Comparison of ENCODE assay signal across 22 cellular contexts in the genomic region with DNA sequence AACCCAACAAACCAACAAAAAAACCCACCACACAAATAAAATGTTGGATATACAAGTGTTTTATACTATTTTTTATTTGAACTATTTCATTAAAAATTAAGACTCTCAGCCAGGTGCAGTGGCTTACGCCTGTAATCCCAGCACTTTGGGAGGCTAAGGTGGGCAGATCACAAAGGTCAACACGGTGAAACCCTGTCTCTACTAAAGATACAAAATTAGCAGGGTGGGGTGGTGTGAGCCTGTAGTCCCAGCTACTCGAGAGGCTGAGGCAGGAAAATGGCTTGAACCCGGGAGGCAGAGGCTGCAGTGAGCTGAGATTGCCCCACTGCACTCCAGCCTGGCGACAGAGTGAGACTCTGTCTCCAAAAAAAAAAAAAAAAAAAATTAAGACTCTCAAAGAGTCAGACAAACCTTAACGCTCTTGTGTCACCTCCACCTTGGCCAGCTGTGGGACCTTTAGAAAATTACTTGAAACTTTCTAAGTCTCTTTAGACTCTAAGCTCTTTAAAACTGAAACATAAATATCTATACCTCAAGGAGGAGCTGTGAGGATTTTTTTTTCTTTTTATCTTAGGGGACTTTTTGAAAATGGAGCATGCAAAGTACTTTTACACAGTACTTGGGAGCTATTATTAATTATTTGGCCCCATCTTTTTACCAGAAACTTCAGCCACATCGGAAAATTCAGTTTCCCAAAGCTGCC.
DNase-seq lines count a peak whose midpoint lies in the region; ATAC-seq and TF ChIP-seq lines count a peak whose summit lies in the region.
"Had no signal": no experiment of that assay in that cellular context is flagged by ENCODE, and none has a peak within 500 bp of the region (broad histone marks: within the 10 kb centered on the region; RNA-seq: fewer than 3 reads in every experiment).

No MANE protein-coding gene starts in this region.

- no peak overlapping the region for H2AFZ ChIP-seq in PC-3 (ENCODE audit: low read length)

- H3K4me3 Mint-ChIP-seq in stimulated activated naive CD8-positive, alpha-beta T cell treated with anti-CD3 and anti-CD28 coated beads, Interleukin-15, Interleukin-2, amounts not matched to agents 100 ng/mL and 50 ng/mL, for 24 hours = no peak overlapping the region
- H3K4me3 Mint-ChIP-seq in immature natural killer cell = peak overlapping the region in 3 of 5 donors; percentile 8 to 48 (median 20)
- H3K4me3 Mint-ChIP-seq: activated naive CD4-positive, alpha-beta T cell treated with anti-CD3 and anti-CD28 coated beads, Interleukin-2, amount 50 U/mL, for 24 hours; neural crest cell; T-helper 1 cell treated with Interleukin-12 subunit alpha and Interleukin-12 subunit beta and Interleukin-4 antibody, amounts not matched to agents 30 μg/mL and 1 μg/mL, for 36 hours had no signal

- CTCF ChIA-PET in PC-3 (lab: Charles Lee) = interaction anchor here (1.1 kb wide), 1 partner anchor 289 kb away, joined by 3 read pairs; no protein-coding TSS in a partner anchor

- no peak overlapping the region for H3K4me3 ChIP-seq in PC-3 (ENCODE audit: low read length)
- H3K4me3 ChIP-seq: left lung, suprapubic skin, uterus had no signal

- peaks cover 16% of the 10 kb centered on the region for H3K36me3 ChIP-seq in PC-3 (ENCODE audit: low read depth, low read length)
- H3K36me3 ChIP-seq: uterus had no signal

- H3K4me1 ChIP-seq in PC-3 (ENCODE audit: insufficient read depth, low read length) = peaks cover 38% of the 10 kb centered on the region
- H3K4me1 ChIP-seq: left lung, suprapubic skin, uterus had no signal

- no peak for ATAC-seq in stimulated activated naive CD8-positive, alpha-beta T cell treated with anti-CD3 and anti-CD28 coated beads, Interleukin-15, Interleukin-2, amounts not matched to agents 100 U/mL and 50 U/mL, for 24 hours
- ATAC-seq in PC-3 (no peak), GM18868 (IDR thresholded peaks at IDR 0.05; ENCODE audit: unreplicated experiment) (no peak), HG03520 (IDR thresholded peaks at IDR 0.05; ENCODE audit: unreplicated experiment) (no peak)
- ATAC-seq: left lung had no signal

- peaks cover 26% of the 10 kb centered on the region for H3K36me3 Mint-ChIP-seq in stimulated activated naive CD8-positive, alpha-beta T cell treated with anti-CD3 and anti-CD28 coated beads, Interleukin-15, Interleukin-2, amounts not matched to agents 100 ng/mL and 50 ng/mL, for 24 hours (ENCODE audit: low read depth)
- H3K36me3 Mint-ChIP-seq in immature natural killer cell = peaks cover 12 to 20% (median 18%) of the 10 kb centered on the region in 3 donors

- H3K9me2 ChIP-seq in PC-3 (replicated peaks; ENCODE audit: low read length) = no peaks in the 10 kb centered on the region

- H3K27me3 Mint-ChIP-seq in stimulated activated naive CD8-positive, alpha-beta T cell treated with anti-CD3 and anti-CD28 coated beads, Interleukin-15, Interleukin-2, amounts not matched to agents 100 ng/mL and 50 ng/mL, for 24 hours = no peaks in the 10 kb centered on the region
- H3K27me3 Mint-ChIP-seq in immature natural killer cell (ENCODE audit: low read depth in 3 of 3) = peaks cover 0 to 2% (median 2%) of the 10 kb centered on the region in 3 donors
- H3K27me3 Mint-ChIP-seq: activated naive CD4-positive, alpha-beta T cell treated with anti-CD3 and anti-CD28 coated beads, Interleukin-2, amount 50 U/mL, for 24 hours; central memory CD8-positive, alpha-beta T cell had no signal

- H3K4me2 ChIP-seq in PC-3 (ENCODE audit: low read length) = peak overlapping the region; percentile 49

- H3K27ac Mint-ChIP-seq in stimulated activated naive CD8-positive, alpha-beta T cell treated with anti-CD3 and anti-CD28 coated beads, Interleukin-15, Interleukin-2, amounts not matched to agents 100 ng/mL and 50 ng/mL, for 24 hours = peak overlapping the region; percentile 31
- peak overlapping the region; percentile 14 to 66 (median 52) for H3K27ac Mint-ChIP-seq in immature natural killer cell
- H3K27ac Mint-ChIP-seq: T-helper 1 cell treated with Interleukin-12 subunit alpha and Interleukin-12 subunit beta and Interleukin-4 antibody, amounts not matched to agents 30 μg/mL and 1 μg/mL, for 36 hours had no signal

- no peaks in the 10 kb centered on the region for H3K79me2 ChIP-seq in PC-3 (ENCODE audit: low read length)

- peaks cover 2% of the 10 kb centered on the region for H3K9me3 Mint-ChIP-seq in stimulated activated naive CD8-positive, alpha-beta T cell treated with anti-CD3 and anti-CD28 coated beads, Interleukin-15, Interleukin-2, amounts not matched to agents 100 ng/mL and 50 ng/mL, for 24 hours
- no peaks in the 10 kb centered on the region for H3K9me3 Mint-ChIP-seq in immature natural killer cell
- H3K9me3 Mint-ChIP-seq: activated naive CD4-positive, alpha-beta T cell treated with anti-CD3 and anti-CD28 coated beads, Interleukin-2, amount 50 U/mL, for 24 hours; central memory CD8-positive, alpha-beta T cell; neural crest cell; T-helper 1 cell treated with Interleukin-12 subunit alpha and Interleukin-12 subunit beta and Interleukin-4 antibody, amounts not matched to agents 30 μg/mL and 1 μg/mL, for 36 hours had no signal

- POLR2A ChIA-PET in PC-3 (lab: Charles Lee; ENCODE audit: unreplicated experiment) = interaction anchor here (0.6 kb wide), 1 partner anchor 13 kb away, joined by 5 read pairs; no protein-coding TSS in a partner anchor

- 0 out of 2 replicates have a peak, but pooled peaks cover 5% of the 10 kb centered on the region for H4K20me1 ChIP-seq in PC-3 (ENCODE audit: low read length)

- BruUV-seq in PC-3 (replicated peaks; lab: Mats Ljungman, UMichigan) = no TSS peak

- intact Hi-C loops in PC-3 (cut with micrococcal nuclease) = no loop called here

- no peaks in the 10 kb centered on the region for H3K9me3 ChIP-seq in PC-3 (ENCODE audit: low read length)
- H3K9me3 ChIP-seq: left lung, suprapubic skin, uterus had no signal

- H3K27ac ChIP-seq in PC-3 (ENCODE audit: low read length) = peak overlapping the region; percentile 81
- H3K27ac ChIP-seq: foreskin keratinocyte, HL-60, left lung, suprapubic skin, uterus had no signal

- peaks cover 49% of the 10 kb centered on the region for H3K4me1 Mint-ChIP-seq in stimulated activated naive CD8-positive, alpha-beta T cell treated with anti-CD3 and anti-CD28 coated beads, Interleukin-15, Interleukin-2, amounts not matched to agents 100 ng/mL and 50 ng/mL, for 24 hours (ENCODE audit: low read depth)
- peaks cover 28 to 46% of the 10 kb centered on the region in 2 donors for H3K4me1 Mint-ChIP-seq in immature natural killer cell
- H3K4me1 Mint-ChIP-seq: neural crest cell had no signal

- no peak for DNase-seq in stimulated activated naive CD8-positive, alpha-beta T cell treated with anti-CD3 and anti-CD28 coated beads, Interleukin-15, Interleukin-2, amounts not matched to agents 100 U/mL and 50 U/mL, for 24 hours
- no peak for DNase-seq in PC-3
- no peak for DNase-seq in immature natural killer cell
- no peak for DNase-seq in HuH-7 (ENCODE audit: low spot score)
- DNase-seq: activated CD4-positive, alpha-beta T cell treated with anti-CD3 and anti-CD28 coated beads, Interleukin-2, amount 50 U/mL, for 1 hour; activated T-cell treated with anti-CD3 and anti-CD28 coated beads for 4 hours; AML-193; DMS79; left lung; NCI-H1436 treated with DMSO at 0.1 percent for 48 hours; NCI-H524 treated with DMSO at 0.1 percent for 48 hours; uterus had no signal

- TF ChIP-seq CTCF in PC-3 (conservative IDR thresholded peaks at IDR 0.05; ENCODE audit: low read depth, low read length) = no peak

- H3K9ac ChIP-seq in PC-3 (ENCODE audit: low read length) = no peak overlapping the region

- H3F3A ChIP-seq in PC-3 (ENCODE audit: low read length, unreplicated experiment) = no peaks in the 10 kb centered on the region

- no peaks in the 10 kb centered on the region for H3K27me3 ChIP-seq in PC-3 (ENCODE audit: low read length)
- H3K27me3 ChIP-seq: foreskin keratinocyte, left lung, suprapubic skin, uterus had no signal
